In genomic region chr5:43042176-43042625, GRCh38 we compare ENCODE assay signal across 2 cellular contexts.
TF ChIP-seq lines count a peak whose summit lies in the region.

No MANE protein-coding gene starts in this region.

TF ChIP-seq in WTC11, 78 proteins besides CTCF, POLR2A, EP300 and RAD21 (continued from another document and continues in another):
- TF ChIP-seq MYBL2 (CRISPR knock-in tag; IDR thresholded peaks at IDR 0.05) (no peak), MAX (CRISPR knock-in tag; IDR thresholded peaks at IDR 0.05) (peak; percentile 74; the same call in 1 of the 2 replicates), MLX (CRISPR knock-in tag; IDR thresholded peaks at IDR 0.05) (no peak), ZNF423 (CRISPR knock-in tag; IDR thresholded peaks at IDR 0.05) (no peak), TEAD1 (CRISPR knock-in tag; IDR thresholded peaks at IDR 0.05) (no peak), USF1 (CRISPR knock-in tag; IDR thresholded peaks at IDR 0.05) (peak; percentile 32; the same call in 1 of the 2 replicates), GABPB1 (CRISPR knock-in tag; IDR thresholded peaks at IDR 0.05) (no peak), SMAD4 (CRISPR knock-in tag; IDR thresholded peaks at IDR 0.05) (no peak), IRF2 (CRISPR knock-in tag; IDR thresholded peaks at IDR 0.05; ENCODE audit: borderline replicate concordance, low read depth) (no peak), HMGXB4 (CRISPR knock-in tag; IDR thresholded peaks at IDR 0.05) (no peak), ARID4B (CRISPR knock-in tag; IDR thresholded peaks at IDR 0.05; ENCODE audit: borderline replicate concordance) (0 out of 2 replicates have a peak, but pooled peaks have one; percentile 52), SP1 (CRISPR knock-in tag; conservative IDR thresholded peaks at IDR 0.05) (no peak), PRRX2 (CRISPR knock-in tag; IDR thresholded peaks at IDR 0.05) (no peak), KAT7 (CRISPR knock-in tag; IDR thresholded peaks at IDR 0.05; ENCODE audit: borderline replicate concordance) (no peak), ERG (CRISPR knock-in tag; IDR thresholded peaks at IDR 0.05) (no peak), NR3C1 (CRISPR knock-in tag; conservative IDR thresholded peaks at IDR 0.05; ENCODE audit: low read depth) (no peak)

TF ChIP-seq in HepG2, 621 proteins besides CTCF, POLR2A, EP300 and RAD21 (continued from another document and continues in another):
- TF ChIP-seq HIC2 (CRISPR knock-in tag; IDR thresholded peaks at IDR 0.05; ENCODE audit: low read depth), result 0 out of 2 replicates have a peak, but pooled peaks have one; percentile 35
- TF ChIP-seq HNRNPL (IDR thresholded peaks at IDR 0.05; ENCODE audit: low read depth, low read length), result 0 out of 2 replicates have a peak, but pooled peaks have one; percentile 33
- peak; percentile 63 to 64; a peak in 2 of 4 replicates for TF ChIP-seq HMGXB4 (CRISPR knock-in tag; IDR thresholded peaks at IDR 0.05; ENCODE audit: borderline replicate concordance in 1 of 2, low read depth in 1 of 2)
- TF ChIP-seq DZIP1 (CRISPR knock-in tag; IDR thresholded peaks at IDR 0.05), result no peak
- peak; percentile 50; the same call in 1 of the 2 replicates for TF ChIP-seq GABPB1 (CRISPR knock-in tag; IDR thresholded peaks at IDR 0.05)
- peak; percentile 43; the same call in 1 of the 2 replicates for TF ChIP-seq ZNF646 (CRISPR knock-in tag; IDR thresholded peaks at IDR 0.05)
- no peak for TF ChIP-seq JARID2 (CRISPR knock-in tag; IDR thresholded peaks at IDR 0.05; ENCODE audit: insufficient replicate concordance)
- peak; percentile 78; the same call in 1 of the 2 replicates for TF ChIP-seq ZSCAN20 (CRISPR knock-in tag; IDR thresholded peaks at IDR 0.05; ENCODE audit: borderline replicate concordance)
- peak; percentile 46; the same call in 1 of the 2 replicates for TF ChIP-seq CSRNP1 (CRISPR knock-in tag; IDR thresholded peaks at IDR 0.05)
- no peak for TF ChIP-seq NFKBIZ (CRISPR knock-in tag; IDR thresholded peaks at IDR 0.05)
- TF ChIP-seq ZNF354B (CRISPR knock-in tag; IDR thresholded peaks at IDR 0.05), result peak; percentile 68; the same call in 1 of the 2 replicates
- no peak for TF ChIP-seq ZHX2 (IDR thresholded peaks at IDR 0.05; ENCODE audit: low read depth)
- 0 out of 2 replicates have a peak, but pooled peaks have one; percentile 39 for TF ChIP-seq ZHX2 (CRISPR knock-in tag; IDR thresholded peaks at IDR 0.05; ENCODE audit: borderline replicate concordance)
- peak; percentile 42 for TF ChIP-seq PHF8 (CRISPR knock-in tag; IDR thresholded peaks at IDR 0.05)
- TF ChIP-seq CBFB (CRISPR knock-in tag; IDR thresholded peaks at IDR 0.05), result 0 out of 2 replicates have a peak, but pooled peaks have one; percentile 29
- TF ChIP-seq ZBTB38 (CRISPR knock-in tag; IDR thresholded peaks at IDR 0.05), result no peak
